11 cellular contexts compared by ENCODE assay signal in the genomic region with DNA sequence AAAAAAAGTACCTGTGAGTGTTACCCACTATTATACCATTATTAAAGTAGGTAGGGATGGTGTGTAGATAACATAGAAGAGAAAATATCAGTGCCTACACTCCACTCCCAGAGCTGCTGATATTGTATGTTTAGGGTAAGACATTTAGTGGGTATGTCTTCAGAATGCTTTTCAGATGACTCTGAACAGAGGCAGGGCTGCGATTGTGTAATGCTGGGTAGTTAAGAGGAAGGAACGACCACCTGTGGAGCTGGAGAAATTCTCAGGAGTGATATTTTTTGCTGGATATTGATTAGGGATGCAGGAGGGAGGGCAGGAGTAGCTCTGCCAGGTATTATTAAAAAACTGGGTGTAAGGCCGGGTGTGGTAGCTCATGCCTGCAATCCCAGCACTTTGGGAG. TPM values are rescaled to one million over a fixed set of nuclear protein-coding genes. Genes with fewer than 3 reads are reported as not detected.
DNase-seq lines count a peak whose midpoint lies in the region; ATAC-seq, FAIRE-seq and TF ChIP-seq lines count a peak whose summit lies in the region.
"Had no signal": no experiment of that assay in that cellular context is flagged by ENCODE, and none has a peak within 500 bp of the region (broad histone marks: within the 10 kb centered on the region; RNA-seq: fewer than 3 reads in every experiment).

No MANE protein-coding gene starts in this region.

- intact Hi-C loops in activated T-helper 2 cell treated with anti-CD3 and anti-CD28 coated beads, Interferon-gamma antibody, Interleukin-2, Interleukin-4, amounts not matched to agents 10 μg/mL and 5 μg/mL and 100 μg/mL, durations not matched to agents 14 hours and 24 hours and 36 hours (cut with micrococcal nuclease), result loop anchor here (10.0 kb wide), 1 partner anchor 129 kb away; the partner anchor contains the start of gene CREG2

- H3K9me3 Mint-ChIP-seq in activated T-helper 2 cell treated with anti-CD3 and anti-CD28 coated beads, Interferon-gamma antibody, Interleukin-2, Interleukin-4, amounts not matched to agents 10 μg/mL and 5 μg/mL and 100 μg/mL, durations not matched to agents 14 hours and 24 hours and 36 hours, result no peaks in the 10 kb centered on the region
- H3K9me3 Mint-ChIP-seq: stimulated activated naive B cell treated with anti-CD40 and anti-IgM and Interleukin-4, amounts not matched to agents 10 μg/mL and 1 μg/mL and 100 μg/mL, for 72 hours had no signal

- no peak for DNase-seq in A549 (ENCODE audit: low read depth in 1 of 2, low spot score in 1 of 2)
- DNase-seq in EH (ENCODE audit: low read depth), result peak; percentile 27
- DNase-seq in activated T-helper 2 cell treated with anti-CD3 and anti-CD28 coated beads, Interferon-gamma antibody, Interleukin-2, Interleukin-4, amounts not matched to agents 10 μg/mL and 5 μg/mL and 100 μg/mL, durations not matched to agents 14 hours and 24 hours and 36 hours (ENCODE audit: low spot score), result no peak
- peak; percentile 24 for DNase-seq in fibroblast of the aortic adventitia (ENCODE audit: low read depth)
- DNase-seq in GM20000 (ENCODE audit: low spot score), result no peak
- no peak for DNase-seq in GM10266 (ENCODE audit: extremely low spot score)
- no peak for DNase-seq in RCC 7860 (ENCODE audit: low spot score)
- no peak for DNase-seq in SHP77 (lab: John Stamatoyannopoulos, UW)
- DNase-seq: activated CD8-positive, alpha-beta memory T cell treated with anti-CD3 and anti-CD28 coated beads for 24 hours; NCI-H187; stimulated activated naive B cell treated with anti-CD40 and anti-IgM and Interleukin-4, amounts not matched to agents 10 μg/mL and 1 μg/mL and 100 μg/mL, for 72 hours had no signal

- peaks cover 29% of the 10 kb centered on the region for H3K4me1 ChIP-seq in A549

- no peak for TF ChIP-seq RAD21 in A549 (conservative IDR thresholded peaks at IDR 0.05 in 1 of 2, IDR thresholded peaks at IDR 0.05 in 1 of 2)

- no peaks in the 10 kb centered on the region for H3K27me3 Mint-ChIP-seq in activated T-helper 2 cell treated with anti-CD3 and anti-CD28 coated beads, Interferon-gamma antibody, Interleukin-2, Interleukin-4, amounts not matched to agents 10 μg/mL and 5 μg/mL and 100 μg/mL, durations not matched to agents 14 hours and 24 hours and 36 hours (ENCODE audit: low read depth)
- H3K27me3 Mint-ChIP-seq: stimulated activated naive B cell treated with anti-CD40 and anti-IgM and Interleukin-4, amounts not matched to agents 10 μg/mL and 1 μg/mL and 100 μg/mL, for 72 hours had no signal

- FAIRE-seq in A549 (lab: Jason Lieb, UNC), result no peak
- FAIRE-seq in RCC 7860 (lab: Jason Lieb, UNC), result no peak

- TF ChIP-seq POLR2A in A549 (IDR thresholded peaks at IDR 0.05; ENCODE audit: low read length), result no peak

- peaks cover 48% of the 10 kb centered on the region for H3K36me3 Mint-ChIP-seq in activated T-helper 2 cell treated with anti-CD3 and anti-CD28 coated beads, Interferon-gamma antibody, Interleukin-2, Interleukin-4, amounts not matched to agents 10 μg/mL and 5 μg/mL and 100 μg/mL, durations not matched to agents 14 hours and 24 hours and 36 hours (ENCODE audit: low read depth)

- peak overlapping the region; percentile 22; the same call in 2 of the 3 replicates for H3K4me2 ChIP-seq in A549

- POLR2A ChIA-PET in A549 (lab: Yijun Ruan, JAX), result no interaction called here

- no peak for TF ChIP-seq CTCF in A549 (IDR thresholded peaks at IDR 0.05)
- TF ChIP-seq CTCF in fibroblast of the aortic adventitia (IDR thresholded peaks at IDR 0.05; ENCODE audit: insufficient read depth, low read length), result no peak
- no peak for TF ChIP-seq CTCF in GM20000 (IDR thresholded peaks at IDR 0.05; ENCODE audit: extremely low read depth, missing control alignments)
- no peak for TF ChIP-seq CTCF in GM10266 (IDR thresholded peaks at IDR 0.05; ENCODE audit: control insufficient read depth, insufficient read depth, low read depth, missing control alignments)

- H3K4me1 Mint-ChIP-seq in activated T-helper 2 cell treated with anti-CD3 and anti-CD28 coated beads, Interferon-gamma antibody, Interleukin-2, Interleukin-4, amounts not matched to agents 10 μg/mL and 5 μg/mL and 100 μg/mL, durations not matched to agents 14 hours and 24 hours and 36 hours (ENCODE audit: low read depth), result peaks cover 34% of the 10 kb centered on the region

- H3K4me3 Mint-ChIP-seq in activated T-helper 2 cell treated with anti-CD3 and anti-CD28 coated beads, Interferon-gamma antibody, Interleukin-2, Interleukin-4, amounts not matched to agents 10 μg/mL and 5 μg/mL and 100 μg/mL, durations not matched to agents 14 hours and 24 hours and 36 hours (ENCODE audit: low read depth), result no peak overlapping the region
- H3K4me3 Mint-ChIP-seq: stimulated activated naive B cell treated with anti-CD40 and anti-IgM and Interleukin-4, amounts not matched to agents 10 μg/mL and 1 μg/mL and 100 μg/mL, for 72 hours had no signal

- no peak for TF ChIP-seq EP300 in A549 (IDR thresholded peaks at IDR 0.05)

- ATAC-seq in A549, result no peak
- ATAC-seq: stimulated activated naive B cell treated with anti-CD40 and anti-IgM and Interleukin-4, amounts not matched to agents 10 μg/mL and 1 μg/mL and 100 μg/mL, for 72 hours had no signal

- CTCF ChIA-PET in A549 (lab: Yijun Ruan, JAX), result interaction anchor here (1.2 kb wide), 1 partner anchor 12 kb away, joined by 4 read pairs; no protein-coding TSS in a partner anchor

- H3K9me3 ChIP-seq in A549, result no peaks in the 10 kb centered on the region

- no peak overlapping the region for H3K4me3 ChIP-seq in A549
- no peak overlapping the region for H3K4me3 ChIP-seq in fibroblast of the aortic adventitia (ENCODE audit: low read depth, low read length)

- peak overlapping the region; percentile 43 for H3K27ac Mint-ChIP-seq in activated T-helper 2 cell treated with anti-CD3 and anti-CD28 coated beads, Interferon-gamma antibody, Interleukin-2, Interleukin-4, amounts not matched to agents 10 μg/mL and 5 μg/mL and 100 μg/mL, durations not matched to agents 14 hours and 24 hours and 36 hours

- no peak overlapping the region for H3K27ac ChIP-seq in A549

- 91% methylated on average over 3 of the region's 3 CpGs for WGBS in A549 (ENCODE audit: missing lambda C conversion rate)

TF ChIP-seq in A549, 52 proteins besides CTCF, POLR2A, EP300 and RAD21:
- TF ChIP-seq ELK1 (IDR thresholded peaks at IDR 0.05; ENCODE audit: low read depth, low read length) (no peak), EHMT2 (IDR thresholded peaks at IDR 0.05; ENCODE audit: low read depth) (no peak), HOXA7 (CRISPR knock-in tag; IDR thresholded peaks at IDR 0.05) (no peak), MAFK (IDR thresholded peaks at IDR 0.05; ENCODE audit: partially characterized antibody) (no peak), ESRRA (IDR thresholded peaks at IDR 0.05; ENCODE audit: borderline replicate concordance, low read length) (no peak), ZNF302 (CRISPR knock-in tag; IDR thresholded peaks at IDR 0.05) (no peak), JUNB (IDR thresholded peaks at IDR 0.05) (no peak), E2F6 (IDR thresholded peaks at IDR 0.05; ENCODE audit: borderline replicate concordance, low read depth) (no peak), ZFP36 (IDR thresholded peaks at IDR 0.05; ENCODE audit: borderline replicate concordance, partially characterized antibody) (no peak), NFE2L2 (conservative IDR thresholded peaks at IDR 0.05; ENCODE audit: low read length) (no peak), BHLHE40 (IDR thresholded peaks at IDR 0.05; ENCODE audit: low read depth, low read length) (no peak), CBX8 (IDR thresholded peaks at IDR 0.05) (no peak)
TF ChIP-seq in A549: peak in this region for 0.

RNA-seq across cellular contexts. Expression of gene CNOT11, which starts 2.8 kb away (rescaled TPM):
- polyA plus RNA-seq in A549 (2011; rRNA removed) (76.7 and 99.1 TPM in 2 replicates), A549 (2017; fragmentation: RNase III; extraction: RNeasy Plus Mini Kit Qiagen cat#74134 plus additional on column Dnase treatment) (35.4 to 35.8 TPM (median 35.5 TPM) in 3 replicates)
- 34.4 and 41.4 TPM in 2 replicates for polyA plus RNA-seq in A549 (2012; cell fraction: cytosol; rRNA removed)
- 30.4 and 55.9 TPM in 2 replicates for polyA plus RNA-seq in A549 (2012; cell fraction: nucleus; rRNA removed)
- polyA minus RNA-seq in A549 (2011; rRNA and poly(A)+ RNA removed), result 56.7 and 63.4 TPM in 2 replicates
- total RNA-seq in activated T-helper 2 cell treated with anti-CD3 and anti-CD28 coated beads, Interferon-gamma antibody, Interleukin-2, Interleukin-4, amounts not matched to agents 10 μg/mL and 5 μg/mL and 100 μg/mL, durations not matched to agents 14 hours and 24 hours and 36 hours, result 64.0 and 77.6 TPM in 2 replicates
- total RNA-seq in fibroblast of the aortic adventitia (ENCODE audit: low replicate concordance), result 13.7 and 48.4 TPM in 2 replicates

RNA-seq across cellular contexts. Expression of gene RNF149, which starts 53.0 kb away (rescaled TPM):
- polyA plus RNA-seq in A549 (2011; rRNA removed) (28.2 and 34.8 TPM in 2 replicates), A549 (2017; fragmentation: RNase III; extraction: RNeasy Plus Mini Kit Qiagen cat#74134 plus additional on column Dnase treatment) (27.0 to 29.2 TPM (median 28.8 TPM) in 3 replicates)
- polyA plus RNA-seq in A549 (2012; cell fraction: cytosol; rRNA removed), result 12.8 and 18.2 TPM in 2 replicates
- polyA plus RNA-seq in A549 (2012; cell fraction: nucleus; rRNA removed), result 25.2 and 27.2 TPM in 2 replicates
- polyA minus RNA-seq in A549 (2011; rRNA and poly(A)+ RNA removed), result 15.7 and 18.3 TPM in 2 replicates
- 50.4 and 54.9 TPM in 2 replicates for total RNA-seq in activated T-helper 2 cell treated with anti-CD3 and anti-CD28 coated beads, Interferon-gamma antibody, Interleukin-2, Interleukin-4, amounts not matched to agents 10 μg/mL and 5 μg/mL and 100 μg/mL, durations not matched to agents 14 hours and 24 hours and 36 hours
- total RNA-seq in fibroblast of the aortic adventitia (ENCODE audit: low replicate concordance), result 46.4 and 50.7 TPM in 2 replicates

Comparison
In these comparisons a context has a peak if more than half of its experiments do, and no peak if none do; other contexts are left out.
1. DNase-seq: peak in EH (single experiment) and fibroblast of the aortic adventitia (single experiment); none in A549 (0 of 2), activated T-helper 2 cell treated with anti-CD3 and anti-CD28 coated beads, Interferon-gamma antibody, Interleukin-2, Interleukin-4, amounts not matched to agents 10 μg/mL and 5 μg/mL and 100 μg/mL, durations not matched to agents 14 hours and 24 hours and 36 hours (single experiment), GM20000 (single experiment), GM10266 (single experiment), RCC 7860 (single experiment) and SHP77 (0 of 2).